ENCODE assay signal across 13 cellular contexts in the genomic region with DNA sequence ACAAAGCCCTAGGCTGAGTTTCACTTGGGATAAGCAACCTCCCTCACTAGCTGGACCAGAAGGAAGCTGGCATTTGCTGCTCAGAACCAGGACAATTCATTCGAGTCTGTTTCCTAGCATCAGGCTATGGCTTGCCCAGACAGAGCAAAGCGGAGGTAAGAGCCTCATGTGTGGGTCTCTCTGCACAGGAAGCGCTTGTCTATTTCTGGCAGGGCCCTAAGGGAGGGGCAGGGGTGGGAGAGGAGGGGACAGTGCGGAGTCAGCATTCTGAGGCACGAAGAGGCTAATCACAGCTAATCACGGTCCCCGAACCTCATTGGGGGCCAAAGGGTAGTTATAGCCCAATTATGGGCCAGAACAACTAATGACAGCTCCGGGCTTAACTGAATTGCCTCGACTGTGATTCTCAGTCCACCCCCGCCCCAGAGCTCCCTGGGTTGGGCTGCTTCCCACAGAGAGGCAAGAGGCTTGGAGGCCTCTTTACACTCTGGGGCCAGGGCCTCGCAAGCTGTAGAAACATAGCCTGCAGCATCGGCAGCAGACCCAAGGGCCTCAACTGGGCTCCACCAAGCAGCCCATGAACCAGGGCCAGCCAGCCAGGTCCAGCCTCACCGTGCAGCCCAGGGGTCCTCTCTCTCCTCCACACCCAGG.
A peak's percentile ranks its signal among the peaks of the same experiment; 100 is the strongest.
DNase-seq lines count a peak whose midpoint lies in the region; ATAC-seq and TF ChIP-seq lines count a peak whose summit lies in the region.
"Had no signal": no experiment of that assay in that cellular context is flagged by ENCODE, and none has a peak within 500 bp of the region (broad histone marks: within the 10 kb centered on the region; RNA-seq: fewer than 3 reads in every experiment).

No MANE protein-coding gene starts in this region.

- TF ChIP-seq POLR2A in erythroblast (IDR thresholded peaks at IDR 0.05; ENCODE audit: low read length), result no peak

- H3K36me3 Mint-ChIP-seq in CD8-positive, alpha-beta memory T cell, result no peaks in the 10 kb centered on the region

- peak overlapping the region in 4 of 10 experiments; percentile 5 to 21 (median 11); a peak in 7 of 20 replicates for H3K4me3 ChIP-seq in BLaER1 treated with 17β-estradiol and CSF1 and Interleukin-3, amounts not matched to agents 10 nM and 100 nM
- H3K4me3 ChIP-seq in CD8-positive, alpha-beta memory T cell (ENCODE audit: low read length), result no peak overlapping the region
- H3K4me3 ChIP-seq in foreskin fibroblast (ENCODE audit: low read depth in 1 of 2, low read length in 2 of 2), result no peak overlapping the region
- H3K4me3 ChIP-seq: transverse colon had no signal

- peaks cover 38 to 95% (median 77%) of the 10 kb centered on the region in 10 experiments for H3K4me1 ChIP-seq in BLaER1 treated with 17β-estradiol and CSF1 and Interleukin-3, amounts not matched to agents 10 nM and 100 nM
- H3K4me1 ChIP-seq in CD8-positive, alpha-beta memory T cell (ENCODE audit: insufficient read depth, low read length), result peaks cover 18% of the 10 kb centered on the region

- H3K27me3 Mint-ChIP-seq in CD8-positive, alpha-beta memory T cell, result no peaks in the 10 kb centered on the region

- peak overlapping the region in 10 of 11 experiments; percentile 51 to 83 (median 71); a peak in 19 of 22 replicates for H3K27ac ChIP-seq in BLaER1 treated with 17β-estradiol and CSF1 and Interleukin-3, amounts not matched to agents 10 nM and 100 nM
- no peak overlapping the region for H3K27ac ChIP-seq in CD8-positive, alpha-beta memory T cell (ENCODE audit: low read depth, low read length)
- peak overlapping the region; percentile 63 for H3K27ac ChIP-seq in RWPE1
- H3K27ac ChIP-seq: transverse colon had no signal

- peak overlapping the region in 5 of 8 donors; percentile 47 to 92 (median 79) for H3K27ac Mint-ChIP-seq in CD8-positive, alpha-beta memory T cell
- H3K27ac Mint-ChIP-seq: dendritic cell treated with granulocyte-macrophage colony-stimulating factor and Interleukin-4, amounts not matched to agents 40 ng/mL and 50 ng/mL, for 4 days had no signal

- POLR2A ChIA-PET in CD8-positive, alpha-beta memory T cell (lab: Charles Lee), result no interaction called here
- POLR2A ChIA-PET in RWPE1 (lab: Yijun Ruan, JAX; ENCODE audit: low non-redundant PET), result no interaction called here

- peak overlapping the region; percentile 78 to 95 (median 83) for H3K4me2 ChIP-seq in BLaER1 treated with 17β-estradiol and CSF1 and Interleukin-3, amounts not matched to agents 10 nM and 100 nM

- TF ChIP-seq CTCF in RWPE1 (conservative IDR thresholded peaks at IDR 0.05; ENCODE audit: low read depth) (no peak), foreskin fibroblast (IDR thresholded peaks at IDR 0.05; ENCODE audit: low read depth, low read length) (no peak)

- no peaks in the 10 kb centered on the region for H3K27me3 ChIP-seq in BLaER1 treated with 17β-estradiol and CSF1 and Interleukin-3, amounts not matched to agents 10 nM and 100 nM
- no peaks in the 10 kb centered on the region for H3K27me3 ChIP-seq in CD8-positive, alpha-beta memory T cell (ENCODE audit: insufficient read depth, low read length, poor library complexity, severe bottlenecking)
- H3K27me3 ChIP-seq: transverse colon had no signal

- no peaks in the 10 kb centered on the region for H3K36me3 ChIP-seq in BLaER1 treated with 17β-estradiol and CSF1 and Interleukin-3, amounts not matched to agents 10 nM and 100 nM
- no peaks in the 10 kb centered on the region for H3K36me3 ChIP-seq in CD8-positive, alpha-beta memory T cell (ENCODE audit: insufficient read depth, low read length)
- H3K36me3 ChIP-seq: transverse colon had no signal

- H3K9me3 ChIP-seq in BLaER1 treated with 17β-estradiol and CSF1 and Interleukin-3, amounts not matched to agents 10 nM and 100 nM (replicated peaks in 1 of 11), result no peaks in the 10 kb centered on the region
- H3K9me3 ChIP-seq in CD8-positive, alpha-beta memory T cell (ENCODE audit: low read length), result no peaks in the 10 kb centered on the region
- H3K9me3 ChIP-seq: transverse colon had no signal

- H4K20me1 ChIP-seq in BLaER1 treated with 17β-estradiol and CSF1 and Interleukin-3, amounts not matched to agents 10 nM and 100 nM, result no peaks in the 10 kb centered on the region

- H3K9ac ChIP-seq in BLaER1 treated with 17β-estradiol and CSF1 and Interleukin-3, amounts not matched to agents 10 nM and 100 nM, result peak overlapping the region; percentile 16 to 72 (median 58); a peak in 18 of 22 replicates

- H3K4me1 Mint-ChIP-seq in CD8-positive, alpha-beta memory T cell, result peaks cover 16 to 25% (median 22%) of the 10 kb centered on the region in 3 donors

- no peaks in the 10 kb centered on the region for H3K9me3 Mint-ChIP-seq in CD8-positive, alpha-beta memory T cell
- H3K9me3 Mint-ChIP-seq: dendritic cell treated with granulocyte-macrophage colony-stimulating factor and Interleukin-4, amounts not matched to agents 40 ng/mL and 50 ng/mL, for 4 days had no signal

- peak overlapping the region in 2 of 7 donors; percentile 43 to 66 for H3K4me3 Mint-ChIP-seq in CD8-positive, alpha-beta memory T cell
- H3K4me3 Mint-ChIP-seq: dendritic cell treated with granulocyte-macrophage colony-stimulating factor and Interleukin-4, amounts not matched to agents 40 ng/mL and 50 ng/mL, for 4 days had no signal

- peak; percentile 44 for ATAC-seq in left lobe of liver

- no peak for DNase-seq in CD8-positive, alpha-beta memory T cell
- DNase-seq in RWPE1 (ENCODE audit: low spot score), result no peak
- DNase-seq in left lobe of liver (ENCODE audit: low spot score), result no peak
- DNase-seq in NCI-H187 treated with DMSO at 0.1 percent for 48 hours (lab: John Stamatoyannopoulos, UW), result no peak
- no peak for DNase-seq in erythroblast (lab: John Stamatoyannopoulos, UW)
- DNase-seq in foreskin fibroblast, result no peak
- DNase-seq: activated CD4-positive, alpha-beta T cell treated with anti-CD3 and anti-CD28 coated beads for 1 hour; COR-L47; OCI-M1; SW 1271; transverse colon had no signal

- CTCF ChIA-PET in CD8-positive, alpha-beta memory T cell (lab: Charles Lee), result interaction anchor here (0.8 to 1.5 kb wide), 5 partner anchors 10 to 138 kb away, joined by 3 to 6 read pairs (median 3); no protein-coding TSS in a partner anchor
- CTCF ChIA-PET in RWPE1 (lab: Yijun Ruan, JAX), result interaction anchor here (1.3 kb wide), 1 partner anchor 9 kb away, joined by 4 read pairs; no protein-coding TSS in a partner anchor
